19 cellular contexts compared by ENCODE assay signal in the genomic region with DNA sequence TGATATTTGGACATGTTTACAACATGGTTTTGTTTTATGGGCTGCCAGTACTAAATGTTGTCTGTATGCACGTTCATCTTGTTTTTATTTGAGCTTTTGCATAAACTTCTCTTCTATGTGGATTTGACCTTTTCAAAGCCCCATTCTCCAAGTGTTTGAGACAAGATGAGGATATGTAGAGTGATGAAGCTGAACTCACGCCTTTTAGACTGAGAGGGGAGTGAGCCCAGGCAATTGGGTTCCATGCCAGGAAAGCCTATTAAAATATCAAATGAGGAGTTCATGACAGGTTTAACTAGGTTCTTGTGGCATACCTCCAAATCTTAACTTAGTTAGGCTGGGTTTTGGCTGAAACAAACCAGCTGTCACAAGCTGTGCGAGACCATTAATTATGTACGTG.
"Had no signal": no experiment of that assay in that cellular context is flagged by ENCODE, and none has a peak within 500 bp of the region (broad histone marks: within the 10 kb centered on the region; RNA-seq: fewer than 3 reads in every experiment).

No MANE protein-coding gene starts in this region.

- H3K4me1 Mint-ChIP-seq: activated CD4-positive, alpha-beta T cell treated with anti-CD3 and anti-CD28 coated beads for 36 hours; activated naive CD8-positive, alpha-beta T cell treated with anti-CD3 and anti-CD28 coated beads for 36 hours; central memory CD8-positive, alpha-beta T cell; naive B cell; stimulated activated effector memory CD8-positive, alpha-beta T cell treated with anti-CD3 and anti-CD28 coated beads, Interleukin-12 subunit alpha, Interleukin-12 subunit beta, amount 100 ng/mL, for 72 hours had no signal

- H3K4me3 ChIP-seq: coronary artery, heart right ventricle, pancreas, thoracic aorta, upper lobe of right lung had no signal

- H3K27ac Mint-ChIP-seq: activated CD4-positive, alpha-beta T cell treated with anti-CD3 and anti-CD28 coated beads for 36 hours; activated CD8-positive, alpha-beta T cell treated with anti-CD3 and anti-CD28 coated beads, Interleukin-2, amount 10 ng/mL, durations not matched to agents 7 days and 5 days; activated naive CD8-positive, alpha-beta T cell treated with anti-CD3 and anti-CD28 coated beads for 36 hours; activated T-helper 1 cell treated with anti-CD3 and anti-CD28 coated beads, Interleukin-12 subunit alpha, Interleukin-12 subunit beta, Interleukin-2, Interleukin-4 antibody, amounts not matched to agents 30 ng/mL and 10 ng/mL and 1 ng/mL, durations not matched to agents 14 hours and 24 hours and 36 hours; naive B cell; stimulated activated effector memory CD8-positive, alpha-beta T cell treated with anti-CD3 and anti-CD28 coated beads, Interleukin-12 subunit alpha, Interleukin-12 subunit beta, amount 100 ng/mL, for 72 hours had no signal

- H3K36me3 Mint-ChIP-seq: activated naive CD8-positive, alpha-beta T cell treated with anti-CD3 and anti-CD28 coated beads for 36 hours; naive B cell; stimulated activated effector memory CD8-positive, alpha-beta T cell treated with anti-CD3 and anti-CD28 coated beads, Interleukin-12 subunit alpha, Interleukin-12 subunit beta, amount 100 ng/mL, for 72 hours had no signal

- H3K27me3 Mint-ChIP-seq: central memory CD8-positive, alpha-beta T cell; naive B cell had no signal

- DNase-seq: activated CD4-positive, alpha-beta T cell treated with anti-CD3 and anti-CD28 coated beads for 36 hours; activated CD8-positive, alpha-beta memory T cell treated with anti-CD3 and anti-CD28 coated beads, Interleukin-2, amount 50 U/mL, for 4 hours; activated CD8-positive, alpha-beta T cell treated with anti-CD3 and anti-CD28 coated beads, Interleukin-2, amount 10 ng/mL, durations not matched to agents 7 days and 5 days; activated naive CD8-positive, alpha-beta T cell treated with anti-CD3 and anti-CD28 coated beads for 36 hours; amygdala; brain microvascular endothelial cell; heart right ventricle; left colon; naive B cell; pancreas; stimulated activated CD4-positive, alpha-beta T cell treated with anti-CD3 and anti-CD28 coated beads, Interleukin-12 subunit alpha, Interleukin-12 subunit beta, amount 100 ng/mL, for 4 hours; stimulated activated CD4-positive, alpha-beta T cell treated with anti-CD3 and anti-CD28 coated beads, Interleukin-2, amount 100 ng/mL, for 24 hours; upper lobe of right lung; WERI-Rb-1 had no signal

- ATAC-seq: activated CD4-positive, alpha-beta T cell treated with anti-CD3 and anti-CD28 coated beads for 36 hours; activated CD8-positive, alpha-beta T cell treated with anti-CD3 and anti-CD28 coated beads, Interleukin-2, amount 10 ng/mL, durations not matched to agents 7 days and 5 days; heart right ventricle; left colon; stimulated activated effector memory CD8-positive, alpha-beta T cell treated with anti-CD3 and anti-CD28 coated beads, Interleukin-12 subunit alpha, Interleukin-12 subunit beta, amount 100 ng/mL, for 72 hours; upper lobe of right lung had no signal

- H3K4me3 Mint-ChIP-seq: activated CD4-positive, alpha-beta T cell treated with anti-CD3 and anti-CD28 coated beads for 36 hours; activated CD8-positive, alpha-beta T cell treated with anti-CD3 and anti-CD28 coated beads, Interleukin-2, amount 10 ng/mL, durations not matched to agents 7 days and 5 days; activated naive CD8-positive, alpha-beta T cell treated with anti-CD3 and anti-CD28 coated beads for 36 hours; activated T-helper 1 cell treated with anti-CD3 and anti-CD28 coated beads, Interleukin-12 subunit alpha, Interleukin-12 subunit beta, Interleukin-2, Interleukin-4 antibody, amounts not matched to agents 30 ng/mL and 10 ng/mL and 1 ng/mL, durations not matched to agents 14 hours and 24 hours and 36 hours; central memory CD8-positive, alpha-beta T cell; naive B cell; stimulated activated effector memory CD8-positive, alpha-beta T cell treated with anti-CD3 and anti-CD28 coated beads, Interleukin-12 subunit alpha, Interleukin-12 subunit beta, amount 100 ng/mL, for 72 hours had no signal

- H3K9me3 Mint-ChIP-seq: central memory CD8-positive, alpha-beta T cell had no signal
